Comparison of ENCODE assay signal across 8 cellular contexts in the genomic region with DNA sequence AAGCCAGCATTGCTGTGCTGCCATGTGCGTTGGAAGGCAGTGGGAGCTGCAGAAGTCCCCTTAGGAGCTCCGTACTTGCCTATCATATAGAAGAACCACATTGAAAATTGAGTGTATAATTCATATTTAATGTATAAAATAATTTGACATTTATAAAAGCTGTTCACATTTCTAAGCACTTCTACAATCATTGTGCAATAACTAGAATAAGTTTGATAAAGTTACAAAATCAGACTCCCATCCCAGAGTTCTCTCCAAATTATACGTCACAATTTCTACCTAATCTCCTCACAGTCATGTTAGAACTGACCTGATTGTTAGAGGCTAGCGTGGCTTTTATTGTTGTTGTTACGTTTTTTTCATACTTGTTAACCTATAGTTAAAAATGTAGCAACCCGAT.
"Had no signal": no experiment of that assay in that cellular context is flagged by ENCODE, and none has a peak within 500 bp of the region (broad histone marks: within the 10 kb centered on the region; RNA-seq: fewer than 3 reads in every experiment).

No MANE protein-coding gene starts in this region.

- DNase-seq: GDM1, GF-D8 had no signal

- ATAC-seq: GM12878 had no signal

- FAIRE-seq: G401.6, GM12878, GM12891, GM12892, GM18507, GM19239 had no signal

- H3K4me3 ChIP-seq: GM12878 had no signal
